In genomic region chr12:58169826-58170225, GRCh38 we compare ENCODE assay signal across 24 cellular contexts.
DNase-seq lines count a peak whose midpoint lies in the region; ATAC-seq, FAIRE-seq and TF ChIP-seq lines count a peak whose summit lies in the region.
"Had no signal": no experiment of that assay in that cellular context is flagged by ENCODE, and none has a peak within 500 bp of the region (broad histone marks: within the 10 kb centered on the region; RNA-seq: fewer than 3 reads in every experiment).

No MANE protein-coding gene starts in this region.

- H3K4me1 Mint-ChIP-seq in MCF 10A (ENCODE audit: insufficient read depth, unreplicated experiment) (no peaks in the 10 kb centered on the region), nephron (peaks cover 30% of the 10 kb centered on the region)

- CTCF ChIA-PET in MCF 10A (lab: Yijun Ruan, JAX): no interaction called here

- H3K27me3 ChIP-seq in breast epithelium: no peaks in the 10 kb centered on the region
- H3K27me3 ChIP-seq: MG63, SJSA1 had no signal

- H3K4me3 ChIP-seq in breast epithelium: no peak overlapping the region
- H3K4me3 ChIP-seq: MG63, SJSA1 had no signal

- H3K27ac Mint-ChIP-seq in MCF 10A (ENCODE audit: low read depth, unreplicated experiment): no peak overlapping the region
- H3K27ac Mint-ChIP-seq in nephron: peak overlapping the region; percentile 18 to 84 (median 45)
- H3K27ac Mint-ChIP-seq: CD8-positive, alpha-beta T cell had no signal

- ATAC-seq in HG02642 (IDR thresholded peaks at IDR 0.05; ENCODE audit: poor library complexity, unreplicated experiment): no peak
- ATAC-seq: CD8-positive, alpha-beta T cell; Panc1 had no signal

- peak overlapping the region; percentile 16 to 71 for H3K27ac ChIP-seq in breast epithelium
- H3K27ac ChIP-seq: 22Rv1, SJSA1 had no signal

- intact Hi-C loops in breast epithelium (cut with DNase I; ENCODE audit: low total_unique reads): no loop called here
- intact Hi-C loops in MCF 10A (cut with micrococcal nuclease): no loop called here

- POLR2A ChIA-PET in MCF 10A (lab: Yijun Ruan, JAX): interaction anchor here (1.1 kb wide), 1 partner anchor 10 kb away, joined by 3 read pairs; no protein-coding TSS in a partner anchor

- H3K27me3 Mint-ChIP-seq in MCF 10A (ENCODE audit: insufficient read depth, unreplicated experiment): no peaks in the 10 kb centered on the region
- peaks cover 3% of the 10 kb centered on the region for H3K27me3 Mint-ChIP-seq in nephron (ENCODE audit: low read depth)

- peak; percentile 66 for FAIRE-seq in frontal cortex (lab: Jason Lieb, UNC)
- FAIRE-seq: GM12891, H54 had no signal

- H3K36me3 Mint-ChIP-seq in MCF 10A (ENCODE audit: insufficient read depth, unreplicated experiment) (no peaks in the 10 kb centered on the region), nephron (ENCODE audit: low read depth) (peaks cover 5% of the 10 kb centered on the region)
- H3K36me3 Mint-ChIP-seq: CD8-positive, alpha-beta T cell had no signal

- H3K36me3 ChIP-seq in breast epithelium: no peaks in the 10 kb centered on the region
- H3K36me3 ChIP-seq: MG63, SJSA1 had no signal

- TF ChIP-seq POLR2A in breast epithelium (IDR thresholded peaks at IDR 0.05): no peak

- TF ChIP-seq CTCF in breast epithelium (IDR thresholded peaks at IDR 0.05) (no peak), MCF 10A (IDR thresholded peaks at IDR 0.05; ENCODE audit: unreplicated experiment) (no peak), nephron (IDR thresholded peaks at IDR 0.05; ENCODE audit: unreplicated experiment in 3 of 3) (no peak), GM20000 (IDR thresholded peaks at IDR 0.05; ENCODE audit: extremely low read depth, missing control alignments) (no peak)

- H3K4me1 ChIP-seq in breast epithelium: peaks cover 0 to 9% of the 10 kb centered on the region in 2 donors
- H3K4me1 ChIP-seq: SJSA1 had no signal

- H3K4me3 Mint-ChIP-seq in MCF 10A (ENCODE audit: unreplicated experiment) (no peak overlapping the region), nephron (no peak overlapping the region)
- H3K4me3 Mint-ChIP-seq: CD8-positive, alpha-beta T cell had no signal

- no peaks in the 10 kb centered on the region for H3K9me3 ChIP-seq in breast epithelium
- H3K9me3 ChIP-seq: MG63, SJSA1 had no signal

- no peaks in the 10 kb centered on the region for H3K9me3 Mint-ChIP-seq in MCF 10A (ENCODE audit: unreplicated experiment)
- no peaks in the 10 kb centered on the region for H3K9me3 Mint-ChIP-seq in nephron
- H3K9me3 Mint-ChIP-seq: CD8-positive, alpha-beta T cell had no signal

- no TSS peak for BruUV-seq in MCF 10A (replicated peaks; lab: Mats Ljungman, UMichigan)

- DNase-seq in breast epithelium (ENCODE audit: low spot score in 2 of 2): no peak
- no peak for DNase-seq in MCF 10A (ENCODE audit: unreplicated experiment)
- DNase-seq in frontal cortex (ENCODE audit: low spot score in 2 of 2): no peak
- peak; percentile 62 for DNase-seq in superior temporal gyrus (ENCODE audit: extremely low spot score)
- DNase-seq in GM20000 (ENCODE audit: low spot score): no peak
- no peak for DNase-seq in stimulated activated CD4-positive, alpha-beta T cell treated with anti-CD3 and anti-CD28 coated beads, Interleukin-12 subunit alpha, Interleukin-12 subunit beta, amount 100 ng/mL, for 4 hours
- DNase-seq: Calu3; CD8-positive, alpha-beta T cell; DMS153; Kasumi-1; MG63; NCI-H1092; NCI-H146; NCI-H2029; NCI-H226; NCI-H524; NCI-H82 had no signal
